Comparison of ENCODE assay signal across 10 cellular contexts in genomic region chr19:4014541-4015491, GRCh38. TPM values are rescaled to one million over a fixed set of nuclear protein-coding genes. Genes with fewer than 3 reads are reported as not detected.
DNase-seq lines count a peak whose midpoint lies in the region; ATAC-seq and TF ChIP-seq lines count a peak whose summit lies in the region.
"Had no signal": no experiment of that assay in that cellular context is flagged by ENCODE, and none has a peak within 500 bp of the region (broad histone marks: within the 10 kb centered on the region; RNA-seq: fewer than 3 reads in every experiment).

No MANE protein-coding gene starts in this region.

- H3K27me3 ChIP-seq in GM23338 (ENCODE audit: insufficient read depth) = no peaks in the 10 kb centered on the region

- H3K4me1 Mint-ChIP-seq in GM23338 = peaks cover 3% of the 10 kb centered on the region; the same call in 2 of the 3 replicates

- H3K36me3 ChIP-seq in GM23338 (ENCODE audit: insufficient read depth) = peaks cover 3% of the 10 kb centered on the region; the same call in 1 of the 2 replicates

- no peak overlapping the region for H3K27ac Mint-ChIP-seq in GM23338

- H3K9me2 ChIP-seq in GM23338 (ENCODE audit: insufficient read depth) = no peaks in the 10 kb centered on the region

- peaks cover 52% of the 10 kb centered on the region for H3K79me2 ChIP-seq in GM23338 (replicated peaks; ENCODE audit: insufficient read depth)

- no peaks in the 10 kb centered on the region for H3K9me3 Mint-ChIP-seq in GM23338
- H3K9me3 Mint-ChIP-seq: central memory CD8-positive, alpha-beta T cell had no signal

- ATAC-seq in GM23338 (peak; percentile 78), left cardiac atrium (peak; percentile 44 to 62), HG02870 (IDR thresholded peaks at IDR 0.05; ENCODE audit: unreplicated experiment) (no peak), GM18868 (IDR thresholded peaks at IDR 0.05; ENCODE audit: unreplicated experiment) (no peak)

- H3K4me3 Mint-ChIP-seq in GM23338 = no peak overlapping the region

- H3K4me1 ChIP-seq in GM23338 (ENCODE audit: insufficient read depth) = no peaks in the 10 kb centered on the region; the same call in 1 of the 2 replicates

- TF ChIP-seq CTCF in GM23338 (conservative IDR thresholded peaks at IDR 0.05; ENCODE audit: low read depth in 2 of 2) = no peak

- H4K20me1 ChIP-seq in GM23338 (replicated peaks; ENCODE audit: insufficient read depth) = no peaks in the 10 kb centered on the region; the same call in 1 of the 2 replicates

- no peaks in the 10 kb centered on the region for H3F3A ChIP-seq in GM23338 (replicated peaks; ENCODE audit: low read depth)

- intact Hi-C loops in left cardiac atrium (cut with DNase I) = loop anchor here in 1 of 2 donors (5.0 kb wide), 1 partner anchor 37 kb away; no protein-coding TSS in a partner anchor

- no peak overlapping the region for H3K27ac ChIP-seq in GM23338 (ENCODE audit: low read depth)

- H3K36me3 Mint-ChIP-seq in GM23338 (ENCODE audit: low read depth) = peaks cover 9% of the 10 kb centered on the region

- H3K4me3 ChIP-seq in GM23338 = no peak overlapping the region

- peak; percentile 70 for DNase-seq in GM23338 (ENCODE audit: low spot score)
- DNase-seq in activated T-cell treated with anti-CD3 and anti-CD28 coated beads for 48 hours (ENCODE audit: low read depth) = peak; percentile 43
- peak; percentile 46 for DNase-seq in left cardiac atrium
- peak in 2 of 3 donors; percentile 16 to 30 for DNase-seq in stimulated activated CD4-positive, alpha-beta T cell treated with anti-CD3 and anti-CD28 coated beads, Interleukin-12 subunit alpha, Interleukin-12 subunit beta, amount 100 ng/mL, for 48 hours (ENCODE audit: low read depth in 2 of 3, low spot score in 1 of 3)
- no peak for DNase-seq in superior temporal gyrus (ENCODE audit: extremely low spot score)
- DNase-seq in NCI-H524 treated with DMSO at 0.1 percent for 48 hours (lab: John Stamatoyannopoulos, UW) = no peak
- DNase-seq: SIG-M5 had no signal

- peaks cover 5% of the 10 kb centered on the region for H3K27me3 Mint-ChIP-seq in GM23338 (ENCODE audit: insufficient read depth, low read depth, poor library complexity)
- H3K27me3 Mint-ChIP-seq: central memory CD8-positive, alpha-beta T cell had no signal

- no peak overlapping the region for H3K4me2 ChIP-seq in GM23338

- no peak overlapping the region for H2AFZ ChIP-seq in GM23338

TF ChIP-seq in GM23338, 12 proteins besides CTCF, POLR2A, EP300 and RAD21 (continues in another document):
- TF ChIP-seq EZH2phosphoT487 (IDR thresholded peaks at IDR 0.05; ENCODE audit: unreplicated experiment) (no peak), ZNF331 (CRISPR knock-in tag; IDR thresholded peaks at IDR 0.05; ENCODE audit: low read depth) (no peak), CREB1 (CRISPR knock-in tag; IDR thresholded peaks at IDR 0.05; ENCODE audit: low read depth) (no peak), STAT1 (IDR thresholded peaks at IDR 0.05; ENCODE audit: unreplicated experiment) (no peak), ZNF114 (CRISPR knock-in tag; IDR thresholded peaks at IDR 0.05) (no peak), ZNF462 (CRISPR knock-in tag; IDR thresholded peaks at IDR 0.05) (no peak), ETS1 (IDR thresholded peaks at IDR 0.05) (no peak), JUNB (IDR thresholded peaks at IDR 0.05; ENCODE audit: unreplicated experiment) (no peak), EZH2 (IDR thresholded peaks at IDR 0.05; ENCODE audit: low read depth, unreplicated experiment) (no peak), POLR2AphosphoS5 (IDR thresholded peaks at IDR 0.05; ENCODE audit: low read depth) (no peak), NANOG (IDR thresholded peaks at IDR 0.05; ENCODE audit: borderline replicate concordance) (no peak)

RNA-seq across cellular contexts. Expression of gene PIAS4, which starts 7.3 kb away (rescaled TPM):
- total RNA-seq in GM23338 (2014; rRNA removed; shearing (Covaris generic)) = 34.1 and 48.4 TPM in 2 replicates
- polyA plus RNA-seq in GM23338 (2016; fragmentation: Nextera tagmentation; extraction: Ambion mirVana) = 17.0 and 20.0 TPM in 2 replicates
- 10 to 100 TPM; 13.8 to 14.0 TPM for total RNA-seq in left cardiac atrium

RNA-seq across cellular contexts. Expression of gene EEF2, which starts 29.6 kb away (rescaled TPM):
- total RNA-seq in GM23338 (2014; rRNA removed; shearing (Covaris generic)) = 2,892 and 2,987 TPM in 2 replicates
- polyA plus RNA-seq in GM23338 (2016; fragmentation: Nextera tagmentation; extraction: Ambion mirVana) = 772 and 1,028 TPM in 2 replicates
- total RNA-seq in left cardiac atrium = 1,000 to 10,000 TPM; 1,815 to 2,062 TPM

RNA-seq across cellular contexts. Expression of gene DAPK3, which starts 43.9 kb away (rescaled TPM):
- total RNA-seq in GM23338 (2014; rRNA removed; shearing (Covaris generic)) = 95.6 and 105 TPM in 2 replicates
- polyA plus RNA-seq in GM23338 (2016; fragmentation: Nextera tagmentation; extraction: Ambion mirVana) = 30.7 and 32.1 TPM in 2 replicates
- 10 to 100 TPM; 52.4 to 95.1 TPM for total RNA-seq in left cardiac atrium

RNA-seq across cellular contexts. Expression of gene ZBTB7A, which starts 51.9 kb away (rescaled TPM):
- total RNA-seq in GM23338 (2014; rRNA removed; shearing (Covaris generic)) = 28.5 and 35.0 TPM in 2 replicates
- 9.5 and 11.1 TPM in 2 replicates for polyA plus RNA-seq in GM23338 (2016; fragmentation: Nextera tagmentation; extraction: Ambion mirVana)
- total RNA-seq in left cardiac atrium = 10 to 100 TPM; 28.5 to 32.5 TPM

Comparison
In these comparisons a context has a peak if more than half of its experiments do, and no peak if none do; other contexts are left out.
1. ATAC-seq: peak in GM23338 (single experiment) and left cardiac atrium (2 of 2); none in HG02870 (single experiment) and GM18868 (single experiment).
2. DNase-seq: peak in GM23338 (single experiment), activated T-cell treated with anti-CD3 and anti-CD28 coated beads for 48 hours (single experiment), left cardiac atrium (single experiment) and stimulated activated CD4-positive, alpha-beta T cell treated with anti-CD3 and anti-CD28 coated beads, Interleukin-12 subunit alpha, Interleukin-12 subunit beta, amount 100 ng/mL, for 48 hours (2 of 3); none in superior temporal gyrus (single experiment) and NCI-H524 treated with DMSO at 0.1 percent for 48 hours (single experiment).